Comparison of ENCODE assay signal across 8 cellular contexts in genomic region chrX:40096395-40097091, GRCh38. TPM values are rescaled to one million over a fixed set of nuclear protein-coding genes. Genes with fewer than 3 reads are reported as not detected.
DNase-seq lines count a peak whose midpoint lies in the region; ATAC-seq and TF ChIP-seq lines count a peak whose summit lies in the region.

No MANE protein-coding gene starts in this region.

- H3K9me3 Mint-ChIP-seq in CD4-positive, alpha-beta T cell: no peaks in the 10 kb centered on the region
- no peaks in the 10 kb centered on the region for H3K9me3 Mint-ChIP-seq in activated CD4-positive, alpha-beta memory T cell treated with anti-CD3 and anti-CD28 coated beads, Interleukin-2, amount 10 ng/mL, durations not matched to agents 7 days and 5 days
- H3K9me3 Mint-ChIP-seq in endodermal cell: peaks cover 9% of the 10 kb centered on the region

- H3K4me1 ChIP-seq in endodermal cell (ENCODE audit: control insufficient read depth, insufficient read depth, low read length) (no peaks in the 10 kb centered on the region), tibial artery (peaks cover 0 to 65% (median 17%) of the 10 kb centered on the region in 4 donors)

- DNase-seq in CD4-positive, alpha-beta T cell: peak in 8 of 10 experiments; percentile 45 to 69 (median 58)
- peak; percentile 65 for DNase-seq in activated CD4-positive, alpha-beta memory T cell treated with anti-CD3 and anti-CD28 coated beads, Interleukin-2, amount 10 ng/mL, durations not matched to agents 7 days and 5 days
- peak; percentile 85 for DNase-seq in endodermal cell
- peak; percentile 43 for DNase-seq in myocyte (ENCODE audit: low read depth)
- DNase-seq in tibial artery: peak in 1 of 2 donors; percentile 74
- DNase-seq in HPDE6-E6E7 (ENCODE audit: extremely low spot score): no peak

- H3K4me1 Mint-ChIP-seq in CD4-positive, alpha-beta T cell (ENCODE audit: low read depth): peaks cover 31% of the 10 kb centered on the region
- H3K4me1 Mint-ChIP-seq in activated CD4-positive, alpha-beta memory T cell treated with anti-CD3 and anti-CD28 coated beads, Interleukin-2, amount 10 ng/mL, durations not matched to agents 7 days and 5 days: peaks cover 26% of the 10 kb centered on the region
- H3K4me1 Mint-ChIP-seq in endodermal cell: peaks cover 39% of the 10 kb centered on the region

- H3K27me3 Mint-ChIP-seq in CD4-positive, alpha-beta T cell: no peaks in the 10 kb centered on the region
- no peaks in the 10 kb centered on the region for H3K27me3 Mint-ChIP-seq in activated CD4-positive, alpha-beta memory T cell treated with anti-CD3 and anti-CD28 coated beads, Interleukin-2, amount 10 ng/mL, durations not matched to agents 7 days and 5 days
- H3K27me3 Mint-ChIP-seq in endodermal cell (ENCODE audit: insufficient read depth): peaks cover 68% of the 10 kb centered on the region

- H3K36me3 Mint-ChIP-seq in CD4-positive, alpha-beta T cell (ENCODE audit: low read depth): peaks cover 10% of the 10 kb centered on the region
- peaks cover 10% of the 10 kb centered on the region for H3K36me3 Mint-ChIP-seq in activated CD4-positive, alpha-beta memory T cell treated with anti-CD3 and anti-CD28 coated beads, Interleukin-2, amount 10 ng/mL, durations not matched to agents 7 days and 5 days (ENCODE audit: low read depth)
- H3K36me3 Mint-ChIP-seq in endodermal cell (ENCODE audit: low read depth): no peaks in the 10 kb centered on the region

- peak; percentile 30 for ATAC-seq in CD4-positive, alpha-beta T cell (ENCODE audit: poor library complexity)
- ATAC-seq in GM19452 (IDR thresholded peaks at IDR 0.05; ENCODE audit: unreplicated experiment): no peak

- POLR2A ChIA-PET in CD4-positive, alpha-beta T cell (lab: Charles Lee): interaction anchor here (0.6 to 6.0 kb wide), 24 partner anchors 10 to 592 kb away, joined by 3 to 236 read pairs (median 6); no protein-coding TSS in a partner anchor
- POLR2A ChIA-PET in activated CD4-positive, alpha-beta memory T cell treated with anti-CD3 and anti-CD28 coated beads, Interleukin-2, amount 10 ng/mL, durations not matched to agents 7 days and 5 days (lab: Charles Lee): interaction anchor here (0.7 to 18.0 kb wide), 19 partner anchors 8 to 1293 kb away, joined by 3 to 387 read pairs (median 9); no protein-coding TSS in a partner anchor

- TF ChIP-seq CTCF in CD4-positive, alpha-beta T cell (IDR thresholded peaks at IDR 0.05): no peak
- TF ChIP-seq CTCF in endodermal cell (conservative IDR thresholded peaks at IDR 0.05): no peak
- TF ChIP-seq CTCF in tibial artery (IDR thresholded peaks at IDR 0.05): no peak

- H3K27ac Mint-ChIP-seq in CD4-positive, alpha-beta T cell: peak overlapping the region; percentile 96
- H3K27ac Mint-ChIP-seq in activated CD4-positive, alpha-beta memory T cell treated with anti-CD3 and anti-CD28 coated beads, Interleukin-2, amount 10 ng/mL, durations not matched to agents 7 days and 5 days: peak overlapping the region; percentile 78
- H3K27ac Mint-ChIP-seq in endodermal cell: no peak overlapping the region

- 0 out of 2 replicates have a peak, but pooled peaks cover 5% of the 10 kb centered on the region for H3K36me3 ChIP-seq in KOPT-K1 (ENCODE audit: insufficient read depth, low read length)
- no peaks in the 10 kb centered on the region for H3K36me3 ChIP-seq in endodermal cell (ENCODE audit: control insufficient read depth, insufficient read depth, low read length)
- no peaks in the 10 kb centered on the region for H3K36me3 ChIP-seq in tibial artery

- H3K4me3 ChIP-seq in endodermal cell (ENCODE audit: low read length): peak overlapping the region; percentile 87
- H3K4me3 ChIP-seq in tibial artery: peak overlapping the region; percentile 86 to 95

- peak overlapping the region; percentile 74 for H3K27ac ChIP-seq in CD4-positive, alpha-beta T cell (ENCODE audit: low read depth, low read length)
- H3K27ac ChIP-seq in KOPT-K1 (ENCODE audit: low read depth, low read length, poor library complexity, severe bottlenecking): peak overlapping the region; percentile 78
- no peak overlapping the region for H3K27ac ChIP-seq in endodermal cell (ENCODE audit: low read depth, low read length)
- H3K27ac ChIP-seq in tibial artery: peak overlapping the region; percentile 93 to 97

- no peaks in the 10 kb centered on the region for H3K27me3 ChIP-seq in CD4-positive, alpha-beta T cell (ENCODE audit: control insufficient read depth, insufficient read depth, low read length)
- no peaks in the 10 kb centered on the region for H3K27me3 ChIP-seq in endodermal cell (ENCODE audit: control insufficient read depth, insufficient read depth, low read length, poor library complexity, severe bottlenecking)
- H3K27me3 ChIP-seq in tibial artery: no peaks in the 10 kb centered on the region

- H3K9me3 ChIP-seq in CD4-positive, alpha-beta T cell (ENCODE audit: control insufficient read depth, low read length): no peaks in the 10 kb centered on the region
- no peaks in the 10 kb centered on the region for H3K9me3 ChIP-seq in KOPT-K1 (ENCODE audit: insufficient read depth, low read length, poor library complexity, severe bottlenecking)
- H3K9me3 ChIP-seq in endodermal cell (ENCODE audit: control insufficient read depth, low read length): no peaks in the 10 kb centered on the region
- H3K9me3 ChIP-seq in tibial artery: no peaks in the 10 kb centered on the region

- H3K4me3 Mint-ChIP-seq in CD4-positive, alpha-beta T cell: peak overlapping the region; percentile 90
- H3K4me3 Mint-ChIP-seq in activated CD4-positive, alpha-beta memory T cell treated with anti-CD3 and anti-CD28 coated beads, Interleukin-2, amount 10 ng/mL, durations not matched to agents 7 days and 5 days: peak overlapping the region; percentile 92
- H3K4me3 Mint-ChIP-seq in endodermal cell: peak overlapping the region; percentile 74

- peak overlapping the region; percentile 25 for H3K9ac ChIP-seq in endodermal cell (ENCODE audit: extremely low read depth, low read length, poor library complexity, severe bottlenecking)

- intact Hi-C loops in CD4-positive, alpha-beta T cell (cut with DNase I, micrococcal nuclease): loop anchor here (5.0 to 10.0 kb wide), 4 partner anchors 56 to 282 kb away; no protein-coding TSS in a partner anchor
- intact Hi-C loops in tibial artery (cut with DNase I; ENCODE audit: low total_unique reads): loop anchor here (5.0 to 10.0 kb wide), 3 partner anchors 56 to 364 kb away; no protein-coding TSS in a partner anchor

- 0% methylated on average over 53 of the region's 66 CpGs; no CpG with 5 or more reads in 1 of the 2 experiments for WGBS in endodermal cell (ENCODE audit: insufficient coverage in 1 of 2, insufficient read length in 1 of 2), 2 experiments

- CTCF ChIA-PET in CD4-positive, alpha-beta T cell (lab: Charles Lee): interaction anchor here (1.3 to 2.4 kb wide), 2 partner anchors 182 to 241 kb away, joined by 4 to 11 read pairs; no protein-coding TSS in a partner anchor
- CTCF ChIA-PET in activated CD4-positive, alpha-beta memory T cell treated with anti-CD3 and anti-CD28 coated beads, Interleukin-2, amount 10 ng/mL, durations not matched to agents 7 days and 5 days (lab: Charles Lee): interaction anchor here (1.5 to 4.2 kb wide), 3 partner anchors 57 to 73 kb away, joined by 4 to 19 read pairs (median 5); no protein-coding TSS in a partner anchor

RNA-seq across cellular contexts. Expression of gene BCOR, which starts 1.2 kb away (rescaled TPM):
- total RNA-seq in CD4-positive, alpha-beta T cell: 10 to 100 TPM; 26.1 to 26.3 TPM
- 10 to 100 TPM; 46.6 to 46.8 TPM for total RNA-seq in activated CD4-positive, alpha-beta memory T cell treated with anti-CD3 and anti-CD28 coated beads, Interleukin-2, amount 10 ng/mL, durations not matched to agents 7 days and 5 days
- 10 to 100 TPM; 31.3 to 37.9 TPM for total RNA-seq in endodermal cell
- polyA plus RNA-seq in endodermal cell (2013, experiment 1 of 2): 31.8 TPM
- polyA plus RNA-seq in endodermal cell (2013, experiment 2 of 2): 30.2 TPM
- total RNA-seq in myocyte: 13.9 and 14.6 TPM in 2 replicates
- 17.2 TPM for polyA plus RNA-seq in myocyte (2012)
